ENCODE assay signal across 8 cellular contexts in the genomic region with DNA sequence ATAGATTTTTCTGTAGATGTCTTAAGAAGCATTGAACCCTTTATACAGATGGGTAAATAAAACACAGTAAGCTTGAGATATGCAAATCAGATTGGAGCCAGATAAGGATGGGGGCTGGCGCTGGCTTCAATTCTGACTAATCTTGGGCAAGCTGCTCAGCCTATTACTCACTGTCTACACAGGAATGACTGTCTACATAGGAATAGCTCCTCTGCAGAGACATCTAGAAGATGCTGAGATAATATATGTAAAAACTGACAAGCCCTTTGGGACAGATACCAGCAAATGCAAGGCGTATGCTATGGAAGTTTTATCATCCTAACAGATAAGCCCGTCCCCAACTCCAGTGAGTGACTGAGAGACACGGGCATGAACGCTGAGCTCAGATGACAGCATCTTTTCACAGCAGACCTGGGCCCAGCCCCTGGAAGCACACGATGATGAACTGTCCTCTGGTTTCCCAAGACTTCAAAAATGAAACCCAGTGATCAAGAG. TPM values are rescaled to one million over a fixed set of nuclear protein-coding genes. Genes with fewer than 3 reads are reported as not detected.
DNase-seq lines count a peak whose midpoint lies in the region; ATAC-seq and TF ChIP-seq lines count a peak whose summit lies in the region.
"Had no signal": no experiment of that assay in that cellular context is flagged by ENCODE, and none has a peak within 500 bp of the region (broad histone marks: within the 10 kb centered on the region; RNA-seq: fewer than 3 reads in every experiment).

No MANE protein-coding gene starts in this region.

- H3K4me1 Mint-ChIP-seq in chondrocyte (ENCODE audit: low read depth) (peaks cover 37% of the 10 kb centered on the region), progenitor cell of endocrine pancreas (ENCODE audit: low read depth) (peaks cover 49% of the 10 kb centered on the region), natural killer cell (no peaks in the 10 kb centered on the region)

- in situ Hi-C loops in GM13977 (cut with MboI; ENCODE audit: low pct_unique_long_range_greater_than_20kb, low sequenced_read_pairs, unreplicated experiment) = no loop called here

- H3K36me3 Mint-ChIP-seq in chondrocyte (ENCODE audit: low read depth) = no peaks in the 10 kb centered on the region
- no peaks in the 10 kb centered on the region for H3K36me3 Mint-ChIP-seq in progenitor cell of endocrine pancreas (ENCODE audit: insufficient read depth)
- H3K36me3 Mint-ChIP-seq in natural killer cell = no peaks in the 10 kb centered on the region

- TF ChIP-seq CTCF in chondrocyte (IDR thresholded peaks at IDR 0.05) (no peak), progenitor cell of endocrine pancreas (IDR thresholded peaks at IDR 0.05; ENCODE audit: unreplicated experiment) (no peak), natural killer cell (IDR thresholded peaks at IDR 0.05) (no peak), GM13977 (IDR thresholded peaks at IDR 0.05; ENCODE audit: extremely low read depth, insufficient read depth, missing control alignments) (no peak)

- DNase-seq in EH (ENCODE audit: low read depth) = peak; percentile 96
- DNase-seq in HS-27A (ENCODE audit: low read depth) = peak; percentile 66
- DNase-seq in chondrocyte (ENCODE audit: low spot score) = no peak
- DNase-seq in progenitor cell of endocrine pancreas (ENCODE audit: low spot score, unreplicated experiment) = no peak
- DNase-seq in natural killer cell = no peak
- DNase-seq in GM13977 (ENCODE audit: low spot score) = no peak
- no peak for DNase-seq in KG1 (lab: John Stamatoyannopoulos, UW)
- DNase-seq: NCI-H1092 had no signal

- H3K4me3 Mint-ChIP-seq in chondrocyte (ENCODE audit: unreplicated experiment) = peak overlapping the region; percentile 17
- no peak overlapping the region for H3K4me3 Mint-ChIP-seq in progenitor cell of endocrine pancreas (ENCODE audit: low read depth)
- H3K4me3 Mint-ChIP-seq in natural killer cell = no peak overlapping the region

- no peak for ATAC-seq in natural killer cell

- no peaks in the 10 kb centered on the region for H3K27me3 Mint-ChIP-seq in chondrocyte (ENCODE audit: low read depth)
- H3K27me3 Mint-ChIP-seq in progenitor cell of endocrine pancreas = peaks cover 6% of the 10 kb centered on the region
- peaks cover 3 to 6% of the 10 kb centered on the region in 2 donors for H3K27me3 Mint-ChIP-seq in natural killer cell (ENCODE audit: low read depth in 2 of 2)

- H3K9me3 Mint-ChIP-seq in chondrocyte (ENCODE audit: low read depth) (no peaks in the 10 kb centered on the region), progenitor cell of endocrine pancreas (ENCODE audit: low read depth) (no peaks in the 10 kb centered on the region), natural killer cell (no peaks in the 10 kb centered on the region)

- H3K27ac Mint-ChIP-seq in chondrocyte (ENCODE audit: unreplicated experiment) = peak overlapping the region; percentile 88
- H3K27ac Mint-ChIP-seq in progenitor cell of endocrine pancreas = peak overlapping the region; percentile 73
- no peak overlapping the region for H3K27ac Mint-ChIP-seq in natural killer cell

- intact Hi-C loops in natural killer cell (cut with micrococcal nuclease) = no loop called here

RNA-seq across cellular contexts. Expression of gene CLDN14, which starts 1.7 kb away (rescaled TPM):
- total RNA-seq in chondrocyte = not detected in 3 replicates
- total RNA-seq in progenitor cell of endocrine pancreas = not detected in 2 replicates
- total RNA-seq in natural killer cell = not detected

Comparison
In these comparisons a context has a peak if more than half of its experiments do, and no peak if none do; other contexts are left out.
1. DNase-seq: peak in EH (single experiment) and HS-27A (single experiment); none in chondrocyte (single experiment), progenitor cell of endocrine pancreas (single experiment), natural killer cell (single experiment), GM13977 (single experiment) and KG1 (single experiment).
2. H3K27ac Mint-ChIP-seq: peak in chondrocyte (single experiment) and progenitor cell of endocrine pancreas (single experiment); none in natural killer cell (0 of 2).